15 cellular contexts compared by ENCODE assay signal in the genomic region with DNA sequence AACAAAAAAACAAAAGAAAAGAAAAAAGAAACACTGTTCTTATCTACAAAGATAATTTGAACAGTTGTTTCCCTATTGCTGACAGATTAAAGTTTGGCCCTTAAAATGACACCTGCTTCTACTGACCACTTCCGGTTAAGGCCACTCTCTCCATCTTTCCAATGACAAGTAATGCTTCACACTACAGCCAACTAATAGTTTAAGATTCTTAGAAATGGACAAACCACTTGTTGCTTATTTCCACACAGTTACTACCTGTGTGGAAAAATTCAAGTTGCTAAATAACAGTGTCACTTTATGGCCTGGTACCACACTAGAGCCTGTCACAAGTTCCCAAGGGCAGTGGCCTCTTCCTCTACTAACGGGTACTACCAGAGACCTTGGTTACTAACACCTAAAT. TPM values are rescaled to one million over a fixed set of nuclear protein-coding genes. Genes with fewer than 3 reads are reported as not detected.
A peak's percentile ranks its signal among the peaks of the same experiment; 100 is the strongest.
DNase-seq lines count a peak whose midpoint lies in the region; ATAC-seq and TF ChIP-seq lines count a peak whose summit lies in the region.
"Had no signal": no experiment of that assay in that cellular context is flagged by ENCODE, and none has a peak within 500 bp of the region (broad histone marks: within the 10 kb centered on the region; RNA-seq: fewer than 3 reads in every experiment).

No MANE protein-coding gene starts in this region.

- no peak for TF ChIP-seq CTCF in DOHH2 (IDR thresholded peaks at IDR 0.05; ENCODE audit: low read depth, low read length, poor library complexity, severe bottlenecking)
- TF ChIP-seq CTCF in natural killer cell (IDR thresholded peaks at IDR 0.05) = no peak

- H3K4me1 ChIP-seq in CD4-positive, CD25-positive, alpha-beta regulatory T cell (ENCODE audit: control insufficient read depth, insufficient read depth, low read length, poor library complexity, severe bottlenecking) = peaks cover 31% of the 10 kb centered on the region
- peaks cover 32% of the 10 kb centered on the region for H3K4me1 ChIP-seq in DOHH2 (ENCODE audit: control insufficient read depth, low read length)

- H3K4me3 ChIP-seq in CD4-positive, CD25-positive, alpha-beta regulatory T cell (ENCODE audit: low read depth, low read length) = no peak overlapping the region
- H3K4me3 ChIP-seq in DOHH2 (ENCODE audit: low read length) = peak overlapping the region; percentile 74; the same call in 1 of the 2 replicates
- H3K4me3 ChIP-seq: pancreas had no signal

- peaks cover 28% of the 10 kb centered on the region for H3K79me2 ChIP-seq in DOHH2 (ENCODE audit: control insufficient read depth, low read length)

- peaks cover 22% of the 10 kb centered on the region for H3K36me3 Mint-ChIP-seq in CD4-positive, CD25-positive, alpha-beta regulatory T cell
- H3K36me3 Mint-ChIP-seq in activated naive CD8-positive, alpha-beta T cell treated with anti-CD3 and anti-CD28 coated beads for 36 hours = peaks cover 60% of the 10 kb centered on the region
- H3K36me3 Mint-ChIP-seq in natural killer cell = no peaks in the 10 kb centered on the region

- H3K9me2 ChIP-seq in DOHH2 (replicated peaks; ENCODE audit: control insufficient read depth, low read length) = no peaks in the 10 kb centered on the region

- H3K4me3 Mint-ChIP-seq in CD4-positive, CD25-positive, alpha-beta regulatory T cell = peak overlapping the region; percentile 14 to 91 (median 74)
- H3K4me3 Mint-ChIP-seq in activated naive CD8-positive, alpha-beta T cell treated with anti-CD3 and anti-CD28 coated beads for 36 hours = peak overlapping the region; percentile 11
- H3K4me3 Mint-ChIP-seq in natural killer cell = peak overlapping the region; percentile 88
- H3K4me3 Mint-ChIP-seq: CD14-positive monocyte had no signal

- peaks cover 0 to 10% (median 2%) of the 10 kb centered on the region in 7 donors for H3K9me3 Mint-ChIP-seq in CD4-positive, CD25-positive, alpha-beta regulatory T cell
- H3K9me3 Mint-ChIP-seq in activated naive CD8-positive, alpha-beta T cell treated with anti-CD3 and anti-CD28 coated beads for 36 hours = peaks cover 26% of the 10 kb centered on the region
- no peaks in the 10 kb centered on the region for H3K9me3 Mint-ChIP-seq in natural killer cell

- no peaks in the 10 kb centered on the region for H3K27me3 ChIP-seq in CD4-positive, CD25-positive, alpha-beta regulatory T cell (ENCODE audit: control insufficient read depth, insufficient read depth, low read length)
- H3K27me3 ChIP-seq in DOHH2 (ENCODE audit: control insufficient read depth, low read length) = no peaks in the 10 kb centered on the region
- H3K27me3 ChIP-seq: pancreas had no signal

- no peak for DNase-seq in CD4-positive, CD25-positive, alpha-beta regulatory T cell
- no peak for DNase-seq in activated naive CD8-positive, alpha-beta T cell treated with anti-CD3 and anti-CD28 coated beads for 36 hours
- DNase-seq in natural killer cell (no peak), SK-N-DZ (ENCODE audit: low spot score) (no peak), NCI-H1436 (lab: John Stamatoyannopoulos, UW) (no peak)
- DNase-seq: activated CD4-positive, alpha-beta T cell treated with anti-CD3 and anti-CD28 coated beads, Interleukin-2, amount 50 U/mL, for 48 hours; activated naive CD4-positive, alpha-beta T cell treated with anti-CD3 and anti-CD28 coated beads for 36 hours; EL; NCI-H2081; NCI-H69; T-helper 9 cell had no signal

- H3K36me3 ChIP-seq in CD4-positive, CD25-positive, alpha-beta regulatory T cell (ENCODE audit: control insufficient read depth, insufficient read depth, low read length) = peaks cover 13% of the 10 kb centered on the region
- H3K36me3 ChIP-seq in DOHH2 (ENCODE audit: control insufficient read depth, low read length) = peaks cover 12% of the 10 kb centered on the region
- H3K36me3 ChIP-seq: pancreas had no signal

- H4K20me1 ChIP-seq in DOHH2 (ENCODE audit: control insufficient read depth, insufficient read depth, low read depth, low read length) = no peaks in the 10 kb centered on the region

- peak overlapping the region; percentile 42 to 74 (median 56) for H3K27ac Mint-ChIP-seq in CD4-positive, CD25-positive, alpha-beta regulatory T cell
- no peak overlapping the region for H3K27ac Mint-ChIP-seq in activated naive CD8-positive, alpha-beta T cell treated with anti-CD3 and anti-CD28 coated beads for 36 hours
- peak overlapping the region; percentile 52 to 83 for H3K27ac Mint-ChIP-seq in natural killer cell
- H3K27ac Mint-ChIP-seq: activated naive CD4-positive, alpha-beta T cell treated with anti-CD3 and anti-CD28 coated beads for 36 hours; CD14-positive monocyte had no signal

- intact Hi-C loops in natural killer cell (cut with micrococcal nuclease) = no loop called here

- no peaks in the 10 kb centered on the region for H3F3A ChIP-seq in DOHH2 (ENCODE audit: control insufficient read depth, insufficient read depth)

- peak overlapping the region; percentile 94 for H3K4me2 ChIP-seq in DOHH2 (ENCODE audit: low read length)

- no peak overlapping the region for H3K27ac ChIP-seq in CD4-positive, CD25-positive, alpha-beta regulatory T cell (ENCODE audit: insufficient read depth, low read length, poor library complexity, severe bottlenecking)
- no peak overlapping the region for H3K27ac ChIP-seq in DOHH2 (ENCODE audit: low read depth, low read length)
- H3K27ac ChIP-seq: pancreas had no signal

- no peak for ATAC-seq in CD4-positive, CD25-positive, alpha-beta regulatory T cell (ENCODE audit: low read depth in 2 of 2)
- ATAC-seq in natural killer cell (no peak), HG03135 (IDR thresholded peaks at IDR 0.05; ENCODE audit: unreplicated experiment) (no peak)
- ATAC-seq: pancreas had no signal

- H3K9me3 ChIP-seq in CD4-positive, CD25-positive, alpha-beta regulatory T cell (ENCODE audit: control insufficient read depth in 2 of 2, low read length in 2 of 2) = no peaks in the 10 kb centered on the region
- peaks cover 3% of the 10 kb centered on the region; the same call in 1 of the 2 replicates for H3K9me3 ChIP-seq in DOHH2 (ENCODE audit: control insufficient read depth, insufficient read depth, low read length)
- H3K9me3 ChIP-seq: pancreas had no signal

- peaks cover 14 to 56% (median 44%) of the 10 kb centered on the region in 4 donors for H3K4me1 Mint-ChIP-seq in CD4-positive, CD25-positive, alpha-beta regulatory T cell
- peaks cover 35% of the 10 kb centered on the region for H3K4me1 Mint-ChIP-seq in activated naive CD8-positive, alpha-beta T cell treated with anti-CD3 and anti-CD28 coated beads for 36 hours
- peaks cover 31 to 57% of the 10 kb centered on the region in 2 donors for H3K4me1 Mint-ChIP-seq in natural killer cell

- no peaks in the 10 kb centered on the region for H3K27me3 Mint-ChIP-seq in CD4-positive, CD25-positive, alpha-beta regulatory T cell
- H3K27me3 Mint-ChIP-seq in activated naive CD8-positive, alpha-beta T cell treated with anti-CD3 and anti-CD28 coated beads for 36 hours = no peaks in the 10 kb centered on the region
- no peaks in the 10 kb centered on the region for H3K27me3 Mint-ChIP-seq in natural killer cell (ENCODE audit: low read depth in 2 of 2)

RNA-seq across cellular contexts. Expression of a gene that starts 2.4 kb away (rescaled TPM):
- 23.3 TPM for total RNA-seq in CD4-positive, CD25-positive, alpha-beta regulatory T cell
- 10 to 100 TPM; 15.6 to 19.4 (median 17.3) TPM for polyA plus RNA-seq in CD4-positive, CD25-positive, alpha-beta regulatory T cell
- 10 to 100 TPM; 23.2 to 24.2 TPM for total RNA-seq in activated naive CD8-positive, alpha-beta T cell treated with anti-CD3 and anti-CD28 coated beads for 36 hours
- 10 to 100 TPM; 19.9 to 25.2 (median 19.9) TPM for total RNA-seq in natural killer cell
- polyA plus RNA-seq in SK-N-DZ (2014; cell fraction: cytosol; rRNA removed) = 3.0 and 5.5 TPM in 2 replicates
- 1.7 and 3.6 TPM in 2 replicates for polyA plus RNA-seq in SK-N-DZ (2014; cell fraction: nucleus; rRNA removed)

RNA-seq across cellular contexts. Expression of a gene that starts 31.9 kb away (rescaled TPM):
- total RNA-seq in CD4-positive, CD25-positive, alpha-beta regulatory T cell = 21.8 TPM
- polyA plus RNA-seq in CD4-positive, CD25-positive, alpha-beta regulatory T cell = 10 to 100 TPM; 25.7 to 42.5 (median 29.6) TPM
- 10 to 100 TPM; 16.6 to 16.7 TPM for total RNA-seq in activated naive CD8-positive, alpha-beta T cell treated with anti-CD3 and anti-CD28 coated beads for 36 hours
- total RNA-seq in natural killer cell = 10 to 100 TPM; 21.0 to 25.9 (median 25.4) TPM
- 11.0 and 14.1 TPM in 2 replicates for polyA plus RNA-seq in SK-N-DZ (2014; cell fraction: cytosol; rRNA removed)
- 4.6 and 6.6 TPM in 2 replicates for polyA plus RNA-seq in SK-N-DZ (2014; cell fraction: nucleus; rRNA removed)

Comparison
In these comparisons a context has a peak if more than half of its experiments do, and no peak if none do; other contexts are left out.
1. H3K4me3 Mint-ChIP-seq: peak in every context shown above with its lines; median percentile 88 in natural killer cell; 74 in CD4-positive, CD25-positive, alpha-beta regulatory T cell; 11 in activated naive CD8-positive, alpha-beta T cell treated with anti-CD3 and anti-CD28 coated beads for 36 hours.